ENCODE assay signal across 1 cellular context in the genomic region with DNA sequence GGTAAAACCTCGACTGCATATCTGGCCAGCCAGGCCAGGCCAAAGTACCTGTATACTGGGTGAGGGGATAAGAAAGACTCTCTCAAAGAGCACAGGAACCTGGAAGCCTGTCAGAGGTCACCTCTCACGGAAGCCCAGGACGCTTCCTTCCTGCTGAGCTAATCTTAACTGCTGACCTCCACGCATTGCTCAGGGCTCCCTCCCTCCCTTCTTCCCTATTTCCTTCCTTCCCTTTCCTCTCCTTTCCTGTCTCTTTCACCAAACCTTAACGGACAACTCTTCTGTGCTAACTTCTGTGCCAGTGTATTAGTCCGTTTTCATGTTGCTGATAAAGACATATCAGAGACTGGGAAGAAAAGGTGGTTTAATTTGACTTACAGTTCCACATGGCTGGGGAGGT.
TF ChIP-seq lines count a peak whose summit lies in the region.

No MANE protein-coding gene starts in this region.

TF ChIP-seq in GM12878, 131 proteins besides CTCF, POLR2A, EP300 and RAD21:
- TF ChIP-seq ZNF622 (IDR thresholded peaks at IDR 0.05) (no peak), EED (IDR thresholded peaks at IDR 0.05; ENCODE audit: low read depth) (peak; percentile 38; the same call in 1 of the 2 replicates), HCFC1 (IDR thresholded peaks at IDR 0.05; ENCODE audit: low read length) (no peak), HDGF (IDR thresholded peaks at IDR 0.05) (0 out of 2 replicates have a peak, but pooled peaks have one; percentile 50), IKZF1 (conservative IDR thresholded peaks at IDR 0.05) (0 out of 2 replicates have a peak, but pooled peaks have one; percentile 21), ETV6 (conservative IDR thresholded peaks at IDR 0.05 in 1 of 2, IDR thresholded peaks at IDR 0.05 in 1 of 2; ENCODE audit: borderline replicate concordance in 1 of 2, low read depth in 1 of 2) (peak in 1 of 2 experiments; percentile 83; a peak in 2 of 4 replicates)
- TF ChIP-seq, protein P1, sequence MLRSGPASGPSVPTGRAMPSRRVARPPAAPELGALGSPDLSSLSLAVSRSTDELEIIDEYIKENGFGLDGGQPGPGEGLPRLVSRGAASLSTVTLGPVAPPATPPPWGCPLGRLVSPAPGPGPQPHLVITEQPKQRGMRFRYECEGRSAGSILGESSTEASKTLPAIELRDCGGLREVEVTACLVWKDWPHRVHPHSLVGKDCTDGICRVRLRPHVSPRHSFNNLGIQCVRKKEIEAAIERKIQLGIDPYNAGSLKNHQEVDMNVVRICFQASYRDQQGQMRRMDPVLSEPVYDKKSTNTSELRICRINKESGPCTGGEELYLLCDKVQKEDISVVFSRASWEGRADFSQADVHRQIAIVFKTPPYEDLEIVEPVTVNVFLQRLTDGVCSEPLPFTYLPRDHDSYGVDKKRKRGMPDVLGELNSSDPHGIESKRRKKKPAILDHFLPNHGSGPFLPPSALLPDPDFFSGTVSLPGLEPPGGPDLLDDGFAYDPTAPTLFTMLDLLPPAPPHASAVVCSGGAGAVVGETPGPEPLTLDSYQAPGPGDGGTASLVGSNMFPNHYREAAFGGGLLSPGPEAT (IDR thresholded peaks at IDR 0.05; ENCODE audit: low read depth) = peak; percentile 28; the same call in 1 of the 2 replicates
